Comparison of ENCODE assay signal across 8 cellular contexts in genomic region chr16:87953308-87954208, GRCh38. TPM values are rescaled to one million over a fixed set of nuclear protein-coding genes. Genes with fewer than 3 reads are reported as not detected.
A peak's percentile ranks its signal among the peaks of the same experiment; 100 is the strongest.
DNase-seq lines count a peak whose midpoint lies in the region; ATAC-seq and TF ChIP-seq lines count a peak whose summit lies in the region.

No MANE protein-coding gene starts in this region.

- no peaks in the 10 kb centered on the region for H3K9me3 ChIP-seq in iPS-15b (ENCODE audit: control insufficient read depth, insufficient read depth, low read length)

- no peaks in the 10 kb centered on the region for H3K27me3 ChIP-seq in iPS-15b (ENCODE audit: control insufficient read depth, insufficient read depth, low read length)

- H3K36me3 ChIP-seq in iPS-15b (ENCODE audit: control insufficient read depth, insufficient read depth, low read length) = peaks cover 17% of the 10 kb centered on the region

- H3K27me3 Mint-ChIP-seq in WTC11 (ENCODE audit: low read depth) = no peaks in the 10 kb centered on the region
- no peaks in the 10 kb centered on the region for H3K27me3 Mint-ChIP-seq in stimulated activated memory B cell treated with anti-CD40 and anti-IgM and Interleukin-4, amounts not matched to agents 10 μg/mL and 1 μg/mL and 100 μg/mL, for 72 hours

- no peaks in the 10 kb centered on the region for H3K9me3 Mint-ChIP-seq in WTC11
- H3K9me3 Mint-ChIP-seq in stimulated activated memory B cell treated with anti-CD40 and anti-IgM and Interleukin-4, amounts not matched to agents 10 μg/mL and 1 μg/mL and 100 μg/mL, for 72 hours = no peaks in the 10 kb centered on the region

- peak overlapping the region; percentile 82 for H3K27ac Mint-ChIP-seq in WTC11
- H3K27ac Mint-ChIP-seq in stimulated activated memory B cell treated with anti-CD40 and anti-IgM and Interleukin-4, amounts not matched to agents 10 μg/mL and 1 μg/mL and 100 μg/mL, for 72 hours = peak overlapping the region; percentile 97

- H3K9ac ChIP-seq in iPS-15b (ENCODE audit: low read depth, low read length) = peak overlapping the region; percentile 47

- peaks cover 22% of the 10 kb centered on the region for H3K36me3 Mint-ChIP-seq in WTC11
- peaks cover 19% of the 10 kb centered on the region for H3K36me3 Mint-ChIP-seq in stimulated activated memory B cell treated with anti-CD40 and anti-IgM and Interleukin-4, amounts not matched to agents 10 μg/mL and 1 μg/mL and 100 μg/mL, for 72 hours

- H3K4me3 ChIP-seq in iPS-15b (ENCODE audit: low read depth, low read length) = no peak overlapping the region

- POLR2A ChIA-PET in WTC11 (lab: Charles Lee) = no interaction called here

- CTCF ChIA-PET in WTC11 (lab: Charles Lee) = interaction anchor here (0.9 kb wide), 1 partner anchor 175 kb away, joined by 3 read pairs; no protein-coding TSS in a partner anchor

- TF ChIP-seq CTCF in WTC11 (IDR thresholded peaks at IDR 0.05) = no peak

- peaks cover 3% of the 10 kb centered on the region for H3K4me1 ChIP-seq in iPS-15b (ENCODE audit: control insufficient read depth, insufficient read depth, low read length)

- ATAC-seq in WTC11 = no peak
- no peak for ATAC-seq in stimulated activated memory B cell treated with anti-CD40 and anti-IgM and Interleukin-4, amounts not matched to agents 10 μg/mL and 1 μg/mL and 100 μg/mL, for 72 hours
- ATAC-seq in GM19023 (IDR thresholded peaks at IDR 0.05; ENCODE audit: unreplicated experiment) = no peak

- DNase-seq in SKM-1 treated with dmso at 0.1 percent for 144 hours (lab: John Stamatoyannopoulos, UW; ENCODE audit: unreplicated experiment) (peak; percentile 20), SKM-1 (lab: John Stamatoyannopoulos, UW; ENCODE audit: unreplicated experiment) (no peak), WTC11 (ENCODE audit: low spot score) (no peak), NCI-H524 treated with DMSO at 0.1 percent for 48 hours (lab: John Stamatoyannopoulos, UW) (no peak)
- DNase-seq in activated CD4-positive, alpha-beta T cell treated with anti-CD3 and anti-CD28 coated beads, Interleukin-2, amount 50 U/mL, for 48 hours = no peak

- peaks cover 35% of the 10 kb centered on the region for H3K4me1 Mint-ChIP-seq in WTC11
- H3K4me1 Mint-ChIP-seq in stimulated activated memory B cell treated with anti-CD40 and anti-IgM and Interleukin-4, amounts not matched to agents 10 μg/mL and 1 μg/mL and 100 μg/mL, for 72 hours = peaks cover 73% of the 10 kb centered on the region

- H3K4me3 Mint-ChIP-seq in WTC11 = peak overlapping the region; percentile 31
- H3K4me3 Mint-ChIP-seq in stimulated activated memory B cell treated with anti-CD40 and anti-IgM and Interleukin-4, amounts not matched to agents 10 μg/mL and 1 μg/mL and 100 μg/mL, for 72 hours = peak overlapping the region; percentile 46

TF ChIP-seq in WTC11, 78 proteins besides CTCF, POLR2A, EP300 and RAD21:
- TF ChIP-seq SMAD4 (CRISPR knock-in tag; IDR thresholded peaks at IDR 0.05) (no peak), ETV6 (CRISPR knock-in tag; IDR thresholded peaks at IDR 0.05) (no peak), GTF2I (CRISPR knock-in tag; conservative IDR thresholded peaks at IDR 0.05) (no peak), E2F5 (CRISPR knock-in tag; IDR thresholded peaks at IDR 0.05) (no peak), TP53 (CRISPR knock-in tag; IDR thresholded peaks at IDR 0.05) (no peak), MXD4 (CRISPR knock-in tag; IDR thresholded peaks at IDR 0.05; ENCODE audit: borderline replicate concordance) (no peak), ZNF138 (CRISPR knock-in tag; conservative IDR thresholded peaks at IDR 0.05) (no peak), SMAD3 (CRISPR knock-in tag; IDR thresholded peaks at IDR 0.05; ENCODE audit: borderline replicate concordance) (no peak), ZNF121 (CRISPR knock-in tag; IDR thresholded peaks at IDR 0.05) (no peak), NFE2L1 (CRISPR knock-in tag; IDR thresholded peaks at IDR 0.05) (no peak), ZNF416 (CRISPR knock-in tag; IDR thresholded peaks at IDR 0.05) (no peak), CBFB (CRISPR knock-in tag; IDR thresholded peaks at IDR 0.05; ENCODE audit: low read depth) (no peak), ZNF263 (CRISPR knock-in tag; IDR thresholded peaks at IDR 0.05; ENCODE audit: low read depth) (no peak), USF2 (CRISPR knock-in tag; IDR thresholded peaks at IDR 0.05) (no peak), SOX15 (CRISPR knock-in tag; IDR thresholded peaks at IDR 0.05) (no peak), ATF1 (CRISPR knock-in tag; IDR thresholded peaks at IDR 0.05) (no peak)
- TF ChIP-seq, protein P1, sequence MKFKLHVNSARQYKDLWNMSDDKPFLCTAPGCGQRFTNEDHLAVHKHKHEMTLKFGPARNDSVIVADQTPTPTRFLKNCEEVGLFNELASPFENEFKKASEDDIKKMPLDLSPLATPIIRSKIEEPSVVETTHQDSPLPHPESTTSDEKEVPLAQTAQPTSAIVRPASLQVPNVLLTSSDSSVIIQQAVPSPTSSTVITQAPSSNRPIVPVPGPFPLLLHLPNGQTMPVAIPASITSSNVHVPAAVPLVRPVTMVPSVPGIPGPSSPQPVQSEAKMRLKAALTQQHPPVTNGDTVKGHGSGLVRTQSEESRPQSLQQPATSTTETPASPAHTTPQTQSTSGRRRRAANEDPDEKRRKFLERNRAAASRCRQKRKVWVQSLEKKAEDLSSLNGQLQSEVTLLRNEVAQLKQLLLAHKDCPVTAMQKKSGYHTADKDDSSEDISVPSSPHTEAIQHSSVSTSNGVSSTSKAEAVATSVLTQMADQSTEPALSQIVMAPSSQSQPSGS (CRISPR knock-in tag; IDR thresholded peaks at IDR 0.05; ENCODE audit: borderline replicate concordance, low read depth) = no peak
- TF ChIP-seq, protein P2, sequence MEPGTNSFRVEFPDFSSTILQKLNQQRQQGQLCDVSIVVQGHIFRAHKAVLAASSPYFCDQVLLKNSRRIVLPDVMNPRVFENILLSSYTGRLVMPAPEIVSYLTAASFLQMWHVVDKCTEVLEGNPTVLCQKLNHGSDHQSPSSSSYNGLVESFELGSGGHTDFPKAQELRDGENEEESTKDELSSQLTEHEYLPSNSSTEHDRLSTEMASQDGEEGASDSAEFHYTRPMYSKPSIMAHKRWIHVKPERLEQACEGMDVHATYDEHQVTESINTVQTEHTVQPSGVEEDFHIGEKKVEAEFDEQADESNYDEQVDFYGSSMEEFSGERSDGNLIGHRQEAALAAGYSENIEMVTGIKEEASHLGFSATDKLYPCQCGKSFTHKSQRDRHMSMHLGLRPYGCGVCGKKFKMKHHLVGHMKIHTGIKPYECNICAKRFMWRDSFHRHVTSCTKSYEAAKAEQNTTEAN (CRISPR knock-in tag; IDR thresholded peaks at IDR 0.05) = no peak
- TF ChIP-seq, protein P3, sequence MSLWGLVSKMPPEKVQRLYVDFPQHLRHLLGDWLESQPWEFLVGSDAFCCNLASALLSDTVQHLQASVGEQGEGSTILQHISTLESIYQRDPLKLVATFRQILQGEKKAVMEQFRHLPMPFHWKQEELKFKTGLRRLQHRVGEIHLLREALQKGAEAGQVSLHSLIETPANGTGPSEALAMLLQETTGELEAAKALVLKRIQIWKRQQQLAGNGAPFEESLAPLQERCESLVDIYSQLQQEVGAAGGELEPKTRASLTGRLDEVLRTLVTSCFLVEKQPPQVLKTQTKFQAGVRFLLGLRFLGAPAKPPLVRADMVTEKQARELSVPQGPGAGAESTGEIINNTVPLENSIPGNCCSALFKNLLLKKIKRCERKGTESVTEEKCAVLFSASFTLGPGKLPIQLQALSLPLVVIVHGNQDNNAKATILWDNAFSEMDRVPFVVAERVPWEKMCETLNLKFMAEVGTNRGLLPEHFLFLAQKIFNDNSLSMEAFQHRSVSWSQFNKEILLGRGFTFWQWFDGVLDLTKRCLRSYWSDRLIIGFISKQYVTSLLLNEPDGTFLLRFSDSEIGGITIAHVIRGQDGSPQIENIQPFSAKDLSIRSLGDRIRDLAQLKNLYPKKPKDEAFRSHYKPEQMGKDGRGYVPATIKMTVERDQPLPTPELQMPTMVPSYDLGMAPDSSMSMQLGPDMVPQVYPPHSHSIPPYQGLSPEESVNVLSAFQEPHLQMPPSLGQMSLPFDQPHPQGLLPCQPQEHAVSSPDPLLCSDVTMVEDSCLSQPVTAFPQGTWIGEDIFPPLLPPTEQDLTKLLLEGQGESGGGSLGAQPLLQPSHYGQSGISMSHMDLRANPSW (CRISPR knock-in tag; conservative IDR thresholded peaks at IDR 0.05; ENCODE audit: low read depth) = no peak

RNA-seq across cellular contexts. Expression of gene BANP, which starts 2.3 kb away (rescaled TPM):
- 29.1 to 34.5 TPM (median 33.3 TPM) in 3 replicates for total RNA-seq in WTC11 (2021)

RNA-seq across cellular contexts. Expression of gene CA5A, which starts 17.2 kb away (rescaled TPM):
- not detected in 3 replicates for total RNA-seq in WTC11 (2021)
